8 cellular contexts compared by ENCODE assay signal in genomic region chr9:137114220-137114612, GRCh38. TPM values are rescaled to one million over a fixed set of nuclear protein-coding genes. Genes with fewer than 3 reads are reported as not detected.
A peak's percentile ranks its signal among the peaks of the same experiment; 100 is the strongest.
DNase-seq lines count a peak whose midpoint lies in the region; ATAC-seq and TF ChIP-seq lines count a peak whose summit lies in the region.

No MANE protein-coding gene starts in this region.

- no peaks in the 10 kb centered on the region for H3K27me3 Mint-ChIP-seq in activated T-helper 17 cell treated with anti-CD3 and anti-CD28 coated beads, Interleukin-2, amount 50 U/mL, for 72 hours
- H3K27me3 Mint-ChIP-seq in endothelial cell (ENCODE audit: unreplicated experiment) = peaks cover 7% of the 10 kb centered on the region

- H4K20me1 ChIP-seq in BLaER1 treated with 17β-estradiol and CSF1 and Interleukin-3, amounts not matched to agents 10 nM and 100 nM = peaks cover 32 to 44% (median 38%) of the 10 kb centered on the region in 11 experiments; a peak in 21 of 22 replicates
- no peaks in the 10 kb centered on the region for H4K20me1 ChIP-seq in HCT116 (ENCODE audit: insufficient read depth)

- no peak overlapping the region for H2AFZ ChIP-seq in HCT116 (ENCODE audit: low read depth, low read length, poor library complexity, severe bottlenecking)

- H3K27ac ChIP-seq in BLaER1 treated with 17β-estradiol and CSF1 and Interleukin-3, amounts not matched to agents 10 nM and 100 nM = peak overlapping the region; percentile 66 to 86 (median 79); a peak in 21 of 22 replicates
- H3K27ac ChIP-seq in HCT116 (ENCODE audit: low read depth, low read length) (peak overlapping the region; percentile 72), left lung (peak overlapping the region in 1 of 2 donors; percentile 41), vagina (peak overlapping the region; percentile 46)

- peak overlapping the region; percentile 83 to 98 (median 96); a peak in 21 of 22 replicates for H3K4me2 ChIP-seq in BLaER1 treated with 17β-estradiol and CSF1 and Interleukin-3, amounts not matched to agents 10 nM and 100 nM
- peak overlapping the region; percentile 96 for H3K4me2 ChIP-seq in HCT116 (ENCODE audit: low read length)

- H3K4me1 ChIP-seq in BLaER1 treated with 17β-estradiol and CSF1 and Interleukin-3, amounts not matched to agents 10 nM and 100 nM = peaks cover 17 to 60% (median 57%) of the 10 kb centered on the region in 10 experiments
- H3K4me1 ChIP-seq in HCT116 (ENCODE audit: control insufficient read depth in 1 of 2, insufficient read depth in 2 of 2, low read length in 2 of 2) = peaks cover 4 to 19% of the 10 kb centered on the region in 2 experiments
- peaks cover 0 to 21% of the 10 kb centered on the region in 2 donors for H3K4me1 ChIP-seq in left lung
- peaks cover 16% of the 10 kb centered on the region for H3K4me1 ChIP-seq in vagina

- peak overlapping the region; percentile 51 to 80 (median 72) for H3K4me3 ChIP-seq in BLaER1 treated with 17β-estradiol and CSF1 and Interleukin-3, amounts not matched to agents 10 nM and 100 nM
- H3K4me3 ChIP-seq in HCT116 (replicated peaks in 1 of 2; ENCODE audit: low read depth in 1 of 2, low read length in 2 of 2) = peak overlapping the region; percentile 54 to 67
- H3K4me3 ChIP-seq in left lung = peak overlapping the region; percentile 78 to 79
- H3K4me3 ChIP-seq in vagina = peak overlapping the region; percentile 79 to 86

- H3K4me3 Mint-ChIP-seq in activated T-helper 17 cell treated with anti-CD3 and anti-CD28 coated beads, Interleukin-2, amount 50 U/mL, for 72 hours = peak overlapping the region; percentile 71
- no peak overlapping the region for H3K4me3 Mint-ChIP-seq in endothelial cell (ENCODE audit: unreplicated experiment)

- DNase-seq in HCT116 (ENCODE audit: low read depth, low spot score) (no peak), left lung (no peak), vagina (ENCODE audit: extremely low spot score in 2 of 2) (no peak), endothelial cell (ENCODE audit: low spot score) (no peak), NCI-H1092 (lab: John Stamatoyannopoulos, UW) (no peak), HuH-7.5 (ENCODE audit: low spot score) (no peak)

- intact Hi-C loops in HCT116 (cut with micrococcal nuclease) (no loop called here), left lung (cut with DNase I) (no loop called here), vagina (cut with DNase I) (no loop called here)

- H3K9me3 Mint-ChIP-seq in activated T-helper 17 cell treated with anti-CD3 and anti-CD28 coated beads, Interleukin-2, amount 50 U/mL, for 72 hours = no peaks in the 10 kb centered on the region
- H3K9me3 Mint-ChIP-seq in endothelial cell (ENCODE audit: unreplicated experiment) = no peaks in the 10 kb centered on the region

- TF ChIP-seq POLR2A in HCT116 (IDR thresholded peaks at IDR 0.05; ENCODE audit: borderline replicate concordance, extremely low read depth, insufficient read depth, insufficient read length) = no peak
- TF ChIP-seq POLR2A in vagina (IDR thresholded peaks at IDR 0.05) = no peak

- BruUV-seq in HCT116 (replicated peaks; lab: Mats Ljungman, UMichigan) = no TSS peak

- TF ChIP-seq RAD21 in HCT116 (IDR thresholded peaks at IDR 0.05; ENCODE audit: low read depth) = no peak

- peaks cover 33% of the 10 kb centered on the region for H3K36me3 Mint-ChIP-seq in activated T-helper 17 cell treated with anti-CD3 and anti-CD28 coated beads, Interleukin-2, amount 50 U/mL, for 72 hours (ENCODE audit: low read depth)
- no peaks in the 10 kb centered on the region for H3K36me3 Mint-ChIP-seq in endothelial cell (ENCODE audit: low read depth, unreplicated experiment)

- no peaks in the 10 kb centered on the region for H3K9me3 ChIP-seq in BLaER1 treated with 17β-estradiol and CSF1 and Interleukin-3, amounts not matched to agents 10 nM and 100 nM (replicated peaks in 1 of 11)
- H3K9me3 ChIP-seq in HCT116 (ENCODE audit: control insufficient read depth in 1 of 2, insufficient read depth in 1 of 2, low read depth in 1 of 2, low read length in 2 of 2) (no peaks in the 10 kb centered on the region), left lung (no peaks in the 10 kb centered on the region), vagina (no peaks in the 10 kb centered on the region)

- POLR2A ChIA-PET in HCT116 (lab: Charles Lee) = interaction anchor here (0.5 to 2.0 kb wide), 2 partner anchors 105 to 127 kb away, joined by 3 to 5 read pairs; partner anchors contain the start of gene TUBB4B

- peaks cover 4% of the 10 kb centered on the region for H3K4me1 Mint-ChIP-seq in activated T-helper 17 cell treated with anti-CD3 and anti-CD28 coated beads, Interleukin-2, amount 50 U/mL, for 72 hours
- no peaks in the 10 kb centered on the region for H3K4me1 Mint-ChIP-seq in endothelial cell (ENCODE audit: unreplicated experiment)

- H3K36me3 ChIP-seq in BLaER1 treated with 17β-estradiol and CSF1 and Interleukin-3, amounts not matched to agents 10 nM and 100 nM = peaks cover 40 to 43% (median 41%) of the 10 kb centered on the region in 11 experiments
- peaks cover 8 to 33% of the 10 kb centered on the region in 2 experiments; a peak in 3 of 4 replicates for H3K36me3 ChIP-seq in HCT116 (ENCODE audit: control insufficient read depth in 1 of 2, insufficient read depth in 2 of 2, low read length in 2 of 2)
- H3K36me3 ChIP-seq in left lung = peaks cover 0 to 39% of the 10 kb centered on the region in 2 donors
- peaks cover 0 to 31% of the 10 kb centered on the region in 2 donors for H3K36me3 ChIP-seq in vagina

- no peaks in the 10 kb centered on the region for H3K27me3 ChIP-seq in BLaER1 treated with 17β-estradiol and CSF1 and Interleukin-3, amounts not matched to agents 10 nM and 100 nM
- no peaks in the 10 kb centered on the region for H3K27me3 ChIP-seq in HCT116 (ENCODE audit: insufficient read depth, low read length)
- peaks cover 0 to 22% of the 10 kb centered on the region in 2 donors for H3K27me3 ChIP-seq in left lung
- H3K27me3 ChIP-seq in vagina = no peaks in the 10 kb centered on the region

- no peak overlapping the region for H3K27ac Mint-ChIP-seq in activated T-helper 17 cell treated with anti-CD3 and anti-CD28 coated beads, Interleukin-2, amount 50 U/mL, for 72 hours
- no peak overlapping the region for H3K27ac Mint-ChIP-seq in endothelial cell (ENCODE audit: unreplicated experiment)

- no peaks in the 10 kb centered on the region for H3K9me2 ChIP-seq in HCT116 (ENCODE audit: insufficient read depth)

- RAD21 ChIA-PET in HCT116 (lab: Charles Lee; ENCODE audit: low non-redundant PET in 1 of 2, low total read pairs in 2 of 2, uncharacterized antibody in 2 of 2, unreplicated experiment in 2 of 2) = no interaction called here

- ATAC-seq in HCT116 = peak; percentile 5
- ATAC-seq in activated T-helper 17 cell treated with anti-CD3 and anti-CD28 coated beads, Interleukin-2, amount 50 U/mL, for 72 hours (replicated peaks) = peak; percentile 28
- no peak for ATAC-seq in left lung

- peak overlapping the region; percentile 78 to 89 (median 83) for H3K9ac ChIP-seq in BLaER1 treated with 17β-estradiol and CSF1 and Interleukin-3, amounts not matched to agents 10 nM and 100 nM
- peak overlapping the region; percentile 83 for H3K9ac ChIP-seq in HCT116 (ENCODE audit: low read length)

- CTCF ChIA-PET in HCT116 (lab: Charles Lee) = no interaction called here

- TF ChIP-seq CTCF in HCT116 (IDR thresholded peaks at IDR 0.05 in 2 of 3, conservative IDR thresholded peaks at IDR 0.05 in 1 of 3; ENCODE audit: borderline replicate concordance in 1 of 3, insufficient read depth in 1 of 3, low read depth in 2 of 3, low read length in 2 of 3) (no peak), left lung (IDR thresholded peaks at IDR 0.05) (no peak), vagina (IDR thresholded peaks at IDR 0.05) (no peak), endothelial cell (IDR thresholded peaks at IDR 0.05; ENCODE audit: unreplicated experiment) (no peak)

- peaks cover 19% of the 10 kb centered on the region for H3K79me2 ChIP-seq in HCT116 (ENCODE audit: insufficient read depth, low read length)

TF ChIP-seq in HCT116, 20 proteins besides CTCF, POLR2A, EP300 and RAD21 (continues in another document):
- no peak for TF ChIP-seq SRF (IDR thresholded peaks at IDR 0.05; ENCODE audit: low read depth)

RNA-seq across cellular contexts. Expression of gene DPP7, which starts 0.3 kb away (rescaled TPM):
- 291 TPM for total RNA-seq in HCT116 (2021; ENCODE audit: unreplicated experiment)
- polyA plus RNA-seq in HCT116 (2012) = 302 and 326 TPM in 2 replicates
- total RNA-seq in activated T-helper 17 cell treated with anti-CD3 and anti-CD28 coated beads, Interleukin-2, amount 50 U/mL, for 72 hours = 100 to 1,000 TPM; 219 to 255 TPM
- 100 to 1,000 TPM; 144 to 165 TPM for total RNA-seq in left lung
- total RNA-seq in vagina = 152 TPM
- total RNA-seq in endothelial cell (ENCODE audit: unreplicated experiment) = 6.1 TPM

RNA-seq across cellular contexts. Expression of gene GRIN1, which starts 24.7 kb away (rescaled TPM):
- total RNA-seq in HCT116 (2021; ENCODE audit: unreplicated experiment) (23.1 TPM), left lung (under 1 TPM; 0.17 to 0.55 TPM), vagina (0.74 TPM), endothelial cell (ENCODE audit: unreplicated experiment) (not detected)
- polyA plus RNA-seq in HCT116 (2012) = 8.6 and 12.5 TPM in 2 replicates
- total RNA-seq in activated T-helper 17 cell treated with anti-CD3 and anti-CD28 coated beads, Interleukin-2, amount 50 U/mL, for 72 hours = 1 to 10 TPM in 1 of 2 donors, under 1 TPM in 1; 0.06 to 1.2 TPM

RNA-seq across cellular contexts. Expression of gene MAN1B1, which starts 27.4 kb away (rescaled TPM):
- 50.9 TPM for total RNA-seq in HCT116 (2021; ENCODE audit: unreplicated experiment)
- polyA plus RNA-seq in HCT116 (2012) = 53.6 and 53.7 TPM in 2 replicates
- total RNA-seq in activated T-helper 17 cell treated with anti-CD3 and anti-CD28 coated beads, Interleukin-2, amount 50 U/mL, for 72 hours = 10 to 100 TPM; 38.2 to 67.6 TPM
- 10 to 100 TPM; 51.5 to 54.9 TPM for total RNA-seq in left lung
- 34.1 TPM for total RNA-seq in vagina
- 70.4 TPM for total RNA-seq in endothelial cell (ENCODE audit: unreplicated experiment)

RNA-seq across cellular contexts. Expression of gene UAP1L1, which starts 36.9 kb away (rescaled TPM):
- total RNA-seq in HCT116 (2021; ENCODE audit: unreplicated experiment) (11.0 TPM), left lung (10 to 100 TPM; 28.1 to 43.1 TPM), vagina (13.3 TPM), endothelial cell (ENCODE audit: unreplicated experiment) (3.2 TPM)
- 4.6 and 5.3 TPM in 2 replicates for polyA plus RNA-seq in HCT116 (2012)
- total RNA-seq in activated T-helper 17 cell treated with anti-CD3 and anti-CD28 coated beads, Interleukin-2, amount 50 U/mL, for 72 hours = 10 to 100 TPM; 27.9 to 33.0 TPM

RNA-seq across cellular contexts. Expression of gene SAPCD2, which starts 43.9 kb away (rescaled TPM):
- total RNA-seq in HCT116 (2021; ENCODE audit: unreplicated experiment) = 71.7 TPM
- polyA plus RNA-seq in HCT116 (2012) = 48.5 and 59.4 TPM in 2 replicates
- total RNA-seq in activated T-helper 17 cell treated with anti-CD3 and anti-CD28 coated beads, Interleukin-2, amount 50 U/mL, for 72 hours = 10 to 100 TPM in 1 of 2 donors, 1 to 10 TPM in 1; 5.6 to 21.9 TPM
- total RNA-seq in left lung = 1 to 10 TPM; 2.7 to 4.6 TPM
- total RNA-seq in vagina = 2.7 TPM
- total RNA-seq in endothelial cell (ENCODE audit: unreplicated experiment) = 1.0 TPM

Comparison
In these comparisons a context has a peak if more than half of its experiments do, and no peak if none do; other contexts are left out.
1. RNA of gene DPP7, which starts 0.3 kb away (total RNA-seq): 291 TPM in HCT116 (single experiment), 219 to 255 TPM in activated T-helper 17 cell treated with anti-CD3 and anti-CD28 coated beads, Interleukin-2, amount 50 U/mL, for 72 hours, 144 to 165 TPM in left lung and 152 TPM in vagina (single experiment); 6.1 TPM in endothelial cell (single experiment); every median in the first group is over 10 times any median in the second.
2. RNA of gene GRIN1, which starts 24.7 kb away (total RNA-seq): 23.1 TPM in HCT116 (single experiment); 0.06 to 1.2 TPM in activated T-helper 17 cell treated with anti-CD3 and anti-CD28 coated beads, Interleukin-2, amount 50 U/mL, for 72 hours, 0.74 TPM in vagina (single experiment), 0.17 to 0.55 TPM in left lung and not detected in endothelial cell (single experiment); every median in the first group is over 10 times any median in the second.
3. Peak in every context shown above with its lines, with median percentiles within 50 percentile points of each other: H3K4me3 ChIP-seq.